In the genomic region with DNA sequence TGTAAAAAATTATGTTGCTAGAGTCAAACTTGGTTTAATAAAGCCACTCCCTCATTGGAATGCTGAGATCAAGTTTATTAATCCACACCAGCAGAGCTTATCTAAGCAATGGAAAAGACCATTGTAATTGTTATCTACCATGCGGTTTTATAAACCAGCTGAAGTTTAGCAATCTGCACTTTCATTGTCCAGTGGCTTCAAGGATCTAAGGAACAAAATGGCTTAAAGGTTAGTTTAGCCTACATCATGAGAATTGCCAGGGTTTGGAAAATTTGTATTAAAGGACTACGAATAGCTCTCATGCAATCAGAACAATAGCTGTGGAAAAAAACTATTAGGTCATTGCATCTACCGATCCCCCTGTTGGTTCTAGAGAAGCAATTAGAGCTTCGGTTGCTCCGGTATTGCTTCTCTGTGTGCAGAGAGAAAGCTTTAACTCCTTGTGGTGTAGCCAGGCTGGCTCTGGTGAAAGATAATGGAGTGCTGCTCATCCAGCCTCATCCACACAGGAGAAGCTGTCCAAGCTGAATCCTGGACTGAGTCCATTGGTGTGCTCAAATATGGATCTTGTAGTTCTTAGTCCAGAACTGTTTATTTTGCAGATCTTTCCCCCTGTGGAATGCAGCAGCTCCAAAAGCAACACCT, we compare ENCODE assay signal across 20 cellular contexts.
DNase-seq lines count a peak whose midpoint lies in the region; TF ChIP-seq lines count a peak whose summit lies in the region.
"Had no signal": no experiment of that assay in that cellular context is flagged by ENCODE, and none has a peak within 500 bp of the region (broad histone marks: within the 10 kb centered on the region; RNA-seq: fewer than 3 reads in every experiment).

No MANE protein-coding gene starts in this region.

- no peak overlapping the region for H2AFZ ChIP-seq in osteoblast (ENCODE audit: low read length)

- no peaks in the 10 kb centered on the region for H3K27me3 Mint-ChIP-seq in HFFc6 (ENCODE audit: insufficient read depth)
- H3K27me3 Mint-ChIP-seq: activated B cell treated with CpG ODN at 0.5 μM for 24 hours; activated CD4-positive, alpha-beta memory T cell treated with anti-CD3 and anti-CD28 coated beads for 36 hours; CD4-positive, alpha-beta memory T cell; dendritic cell treated with granulocyte-macrophage colony-stimulating factor and Interleukin-4, amounts not matched to agents 40 ng/mL and 50 ng/mL, for 4 days had no signal

- no peak overlapping the region for H3K27ac Mint-ChIP-seq in HFFc6
- H3K27ac Mint-ChIP-seq: activated B cell treated with CpG ODN at 0.5 μM for 24 hours; activated CD4-positive, alpha-beta memory T cell treated with anti-CD3 and anti-CD28 coated beads for 36 hours; CD4-positive, alpha-beta memory T cell; dendritic cell treated with granulocyte-macrophage colony-stimulating factor and Interleukin-4, amounts not matched to agents 40 ng/mL and 50 ng/mL, for 4 days; mesothelial cell of epicardium had no signal

- H3K27me3 ChIP-seq in muscle layer of duodenum (ENCODE audit: low read depth, low read length), result no peaks in the 10 kb centered on the region
- no peaks in the 10 kb centered on the region for H3K27me3 ChIP-seq in osteoblast (ENCODE audit: insufficient read depth, low read length)
- H3K27me3 ChIP-seq: foreskin keratinocyte had no signal

- H3K36me3 Mint-ChIP-seq in HFFc6 (ENCODE audit: low read depth), result peaks cover 8% of the 10 kb centered on the region; the same call in 1 of the 2 replicates

- H3K4me3 Mint-ChIP-seq in HFFc6, result no peak overlapping the region
- H3K4me3 Mint-ChIP-seq: activated B cell treated with CpG ODN at 0.5 μM for 24 hours; activated CD4-positive, alpha-beta memory T cell treated with anti-CD3 and anti-CD28 coated beads for 36 hours; CD4-positive, alpha-beta memory T cell; dendritic cell treated with granulocyte-macrophage colony-stimulating factor and Interleukin-4, amounts not matched to agents 40 ng/mL and 50 ng/mL, for 4 days; mesothelial cell of epicardium had no signal

- no peaks in the 10 kb centered on the region for H3K79me2 ChIP-seq in osteoblast (ENCODE audit: insufficient read depth, low read length)

- H3K27ac ChIP-seq in muscle layer of duodenum (ENCODE audit: low read length), result peak overlapping the region; percentile 4
- no peak overlapping the region for H3K27ac ChIP-seq in osteoblast (ENCODE audit: low read depth, low read length)
- H3K27ac ChIP-seq: foreskin keratinocyte, SK-N-MC had no signal

- no peaks in the 10 kb centered on the region for H4K20me1 ChIP-seq in osteoblast (ENCODE audit: insufficient read depth, low read length)

- H3K9me3 ChIP-seq in muscle layer of duodenum (ENCODE audit: control insufficient read depth in 1 of 2, low read length in 2 of 2) (no peaks in the 10 kb centered on the region), osteoblast (ENCODE audit: low read depth, low read length) (no peaks in the 10 kb centered on the region)

- peaks cover 4 to 15% of the 10 kb centered on the region in 2 donors for H3K4me1 ChIP-seq in muscle layer of duodenum (ENCODE audit: control insufficient read depth in 1 of 2, insufficient read depth in 2 of 2, low read length in 2 of 2)
- no peaks in the 10 kb centered on the region for H3K4me1 ChIP-seq in osteoblast (ENCODE audit: insufficient read depth, low read length)
- H3K4me1 ChIP-seq: foreskin keratinocyte had no signal

- no peaks in the 10 kb centered on the region for H3K36me3 ChIP-seq in muscle layer of duodenum (ENCODE audit: control insufficient read depth in 1 of 2, insufficient read depth in 2 of 2, low read length in 2 of 2)
- no peaks in the 10 kb centered on the region for H3K36me3 ChIP-seq in osteoblast (ENCODE audit: insufficient read depth, low read length)

- no peak for TF ChIP-seq CTCF in HFFc6 (IDR thresholded peaks at IDR 0.05)
- TF ChIP-seq CTCF in osteoblast (IDR thresholded peaks at IDR 0.05; ENCODE audit: extremely low read depth, low read depth, low read length), result no peak

- DNase-seq in Ammon's horn (ENCODE audit: low spot score) (peak; percentile 42), NCI-H1436 (lab: John Stamatoyannopoulos, UW) (peak; percentile 26), cerebellar nuclear complex (lab: John Stamatoyannopoulos, UW) (peak; percentile 24 to 62), T-helper 9 cell (no peak), HFFc6 (no peak), DMS 273 (lab: John Stamatoyannopoulos, UW; ENCODE audit: unreplicated experiment) (no peak), osteoblast (ENCODE audit: insufficient read length, low spot score, missing footprints) (no peak)
- DNase-seq: activated B cell treated with CpG ODN at 0.5 μM for 24 hours; activated CD4-positive, alpha-beta memory T cell treated with anti-CD3 and anti-CD28 coated beads for 36 hours; activated naive CD4-positive, alpha-beta T cell treated with Interleukin-2 at 50 U/mL for 16 hours; CD4-positive, alpha-beta memory T cell; DND-41; foreskin keratinocyte; KBM-7; NCI-H2081 treated with DMSO at 0.1 percent for 48 hours; NCI-H774 had no signal

- H3K9me3 Mint-ChIP-seq in HFFc6, result no peaks in the 10 kb centered on the region
- H3K9me3 Mint-ChIP-seq: activated B cell treated with CpG ODN at 0.5 μM for 24 hours; activated CD4-positive, alpha-beta memory T cell treated with anti-CD3 and anti-CD28 coated beads for 36 hours; dendritic cell treated with granulocyte-macrophage colony-stimulating factor and Interleukin-4, amounts not matched to agents 40 ng/mL and 50 ng/mL, for 4 days had no signal

- no peaks in the 10 kb centered on the region; the same call in 1 of the 2 replicates for H3K4me1 Mint-ChIP-seq in HFFc6 (ENCODE audit: low read depth)
- H3K4me1 Mint-ChIP-seq: activated B cell treated with CpG ODN at 0.5 μM for 24 hours had no signal

- H3K4me3 ChIP-seq in muscle layer of duodenum (ENCODE audit: low read depth in 1 of 2, low read length in 2 of 2), result peak overlapping the region in 1 of 2 donors; percentile 32
- no peak overlapping the region for H3K4me3 ChIP-seq in osteoblast (ENCODE audit: insufficient read depth, low read length)
- H3K4me3 ChIP-seq: SK-N-MC had no signal

- no peak overlapping the region for H3K4me2 ChIP-seq in osteoblast (ENCODE audit: insufficient read depth, low read length)

Comparison
In these comparisons a context has a peak if more than half of its experiments do, and no peak if none do; other contexts are left out.
1. DNase-seq: peak in Ammon's horn (single experiment), NCI-H1436 (single experiment) and cerebellar nuclear complex (2 of 2); none in T-helper 9 cell (single experiment), HFFc6 (single experiment), DMS 273 (single experiment) and osteoblast (single experiment).